Comparison of ENCODE assay signal across 20 cellular contexts in genomic region chr9:96158147-96158546, GRCh38.
"Had no signal": no experiment of that assay in that cellular context is flagged by ENCODE, and none has a peak within 500 bp of the region (broad histone marks: within the 10 kb centered on the region; RNA-seq: fewer than 3 reads in every experiment).

No MANE protein-coding gene starts in this region.

- DNase-seq: activated CD4-positive, alpha-beta memory T cell treated with anti-CD3 and anti-CD28 coated beads for 36 hours; activated CD4-positive, alpha-beta T cell treated with anti-CD3 and anti-CD28 coated beads, Interleukin-2, amount 10 ng/mL, durations not matched to agents 7 days and 5 days; activated CD4-positive, CD25-positive, alpha-beta regulatory T cell; activated effector memory CD4-positive, alpha-beta T cell treated with Interleukin-2 at 50 U/mL for 16 hours; activated naive CD4-positive, alpha-beta T cell; activated T-cell treated with anti-CD3 and anti-CD28 coated beads, Interleukin-2, amount 50 U/mL, for 1 hour; central memory CD4-positive, alpha-beta T cell; NCI-H1048; NCI-H1694; NCI-H2029; NCI-H2107; NCI-H2171 treated with DMSO at 0.1 percent for 48 hours; NCI-H226; NCI-H526; NCI-H774; SIG-M5; T-helper 17 cell; T-helper 9 cell had no signal

- H3K9me3 Mint-ChIP-seq: activated CD4-positive, alpha-beta memory T cell treated with anti-CD3 and anti-CD28 coated beads for 36 hours; activated CD4-positive, alpha-beta T cell treated with anti-CD3 and anti-CD28 coated beads, Interleukin-2, amount 10 ng/mL, durations not matched to agents 7 days and 5 days; activated naive CD4-positive, alpha-beta T cell treated with anti-CD3 and anti-CD28 coated beads, Interleukin-2, amount 50 U/mL, for 24 hours; activated T-helper 1 cell treated with anti-CD3 and anti-CD28 coated beads, Interleukin-12 subunit alpha, Interleukin-12 subunit beta, Interleukin-2, Interleukin-4 antibody, amounts not matched to agents 30 ng/mL and 10 ng/mL and 1 ng/mL, durations not matched to agents 14 hours and 24 hours and 36 hours had no signal

- H3K27ac Mint-ChIP-seq: activated CD4-positive, alpha-beta memory T cell treated with anti-CD3 and anti-CD28 coated beads for 36 hours; activated CD4-positive, alpha-beta T cell treated with anti-CD3 and anti-CD28 coated beads, Interleukin-2, amount 10 ng/mL, durations not matched to agents 7 days and 5 days; activated T-helper 1 cell treated with anti-CD3 and anti-CD28 coated beads, Interleukin-12 subunit alpha, Interleukin-12 subunit beta, Interleukin-2, Interleukin-4 antibody, amounts not matched to agents 30 ng/mL and 10 ng/mL and 1 ng/mL, durations not matched to agents 14 hours and 24 hours and 36 hours; T-helper 17 cell had no signal

- H3K36me3 Mint-ChIP-seq: activated CD4-positive, alpha-beta memory T cell treated with anti-CD3 and anti-CD28 coated beads for 36 hours; activated naive CD4-positive, alpha-beta T cell treated with anti-CD3 and anti-CD28 coated beads, Interleukin-2, amount 50 U/mL, for 24 hours had no signal

- ATAC-seq: T-helper 17 cell had no signal

- H3K4me3 Mint-ChIP-seq: activated CD4-positive, alpha-beta memory T cell treated with anti-CD3 and anti-CD28 coated beads for 36 hours; activated CD4-positive, alpha-beta T cell treated with anti-CD3 and anti-CD28 coated beads, Interleukin-2, amount 10 ng/mL, durations not matched to agents 7 days and 5 days; activated naive CD4-positive, alpha-beta T cell treated with anti-CD3 and anti-CD28 coated beads, Interleukin-2, amount 50 U/mL, for 24 hours; activated T-helper 1 cell treated with anti-CD3 and anti-CD28 coated beads, Interleukin-12 subunit alpha, Interleukin-12 subunit beta, Interleukin-2, Interleukin-4 antibody, amounts not matched to agents 30 ng/mL and 10 ng/mL and 1 ng/mL, durations not matched to agents 14 hours and 24 hours and 36 hours; T-helper 17 cell had no signal
